22 cellular contexts compared by ENCODE assay signal in genomic region chr6:135126034-135126433, GRCh38.
"Had no signal": no experiment of that assay in that cellular context is flagged by ENCODE, and none has a peak within 500 bp of the region (broad histone marks: within the 10 kb centered on the region; RNA-seq: fewer than 3 reads in every experiment).

No MANE protein-coding gene starts in this region.

- H3K36me3 Mint-ChIP-seq: activated CD4-positive, alpha-beta memory T cell treated with anti-CD3 and anti-CD28 coated beads for 36 hours had no signal

- ATAC-seq: activated T-cell treated with anti-CD3 and anti-CD28 coated beads, Interleukin-2, amount 50 U/mL, for 72 hours; gastroesophageal sphincter; left colon; psoas muscle had no signal

- H3K4me1 Mint-ChIP-seq: neural crest cell had no signal

- H3K27me3 Mint-ChIP-seq: activated CD4-positive, alpha-beta memory T cell treated with anti-CD3 and anti-CD28 coated beads for 36 hours; activated naive CD8-positive, alpha-beta T cell treated with anti-CD3 and anti-CD28 coated beads, Interleukin-2, amount 10 ng/mL, durations not matched to agents 7 days and 5 days had no signal

- H3K4me3 Mint-ChIP-seq: activated CD4-positive, alpha-beta memory T cell treated with anti-CD3 and anti-CD28 coated beads for 36 hours; activated naive CD8-positive, alpha-beta T cell treated with anti-CD3 and anti-CD28 coated beads, Interleukin-2, amount 10 ng/mL, durations not matched to agents 7 days and 5 days; neural crest cell had no signal

- DNase-seq: activated CD4-positive, alpha-beta memory T cell treated with anti-CD3 and anti-CD28 coated beads for 36 hours; activated CD4-positive, alpha-beta T cell treated with anti-CD3 and anti-CD28 coated beads for 48 hours; activated effector memory CD4-positive, alpha-beta T cell treated with Interleukin-2 at 50 U/mL for 16 hours; activated naive CD4-positive, alpha-beta T cell treated with Interleukin-2 at 50 U/mL for 16 hours; activated naive CD8-positive, alpha-beta T cell treated with anti-CD3 and anti-CD28 coated beads, Interleukin-2, amount 10 ng/mL, durations not matched to agents 7 days and 5 days; activated T-cell treated with anti-CD3 and anti-CD28 coated beads, Interleukin-2, amount 50 U/mL, for 72 hours; amniotic stem cell; central memory CD4-positive, alpha-beta T cell; hippocampal formation; immature natural killer cell; kidney; left colon; mammary epithelial cell; occipital lobe; psoas muscle; stimulated activated CD4-positive, alpha-beta T cell treated with anti-CD3 and anti-CD28 coated beads, Interleukin-1b, Interleukin-23, amount 100 ng/mL, for 48 hours; stimulated activated CD4-positive, alpha-beta T cell treated with anti-CD3 and anti-CD28 coated beads, Interleukin-4, amount 100 ng/mL, for 4 hours; stimulated activated naive CD4-positive, alpha-beta T cell; testis; trophoblast cell had no signal

- H3K9me3 Mint-ChIP-seq: activated CD4-positive, alpha-beta memory T cell treated with anti-CD3 and anti-CD28 coated beads for 36 hours; immature natural killer cell; neural crest cell had no signal

- H3K27ac Mint-ChIP-seq: activated CD4-positive, alpha-beta memory T cell treated with anti-CD3 and anti-CD28 coated beads for 36 hours; activated naive CD8-positive, alpha-beta T cell treated with anti-CD3 and anti-CD28 coated beads, Interleukin-2, amount 10 ng/mL, durations not matched to agents 7 days and 5 days; activated T-cell treated with anti-CD3 and anti-CD28 coated beads, Interleukin-2, amount 50 U/mL, for 72 hours had no signal
